Comparison of ENCODE assay signal across 22 cellular contexts in genomic region chr4:185196437-185196836, GRCh38.
"Had no signal": no experiment of that assay in that cellular context is flagged by ENCODE, and none has a peak within 500 bp of the region (broad histone marks: within the 10 kb centered on the region; RNA-seq: fewer than 3 reads in every experiment).

No MANE protein-coding gene starts in this region.

- ATAC-seq: foreskin keratinocyte; left cardiac atrium; lower lobe of right lung; natural killer cell treated with Interleukin-12 subunit alpha and Interleukin-12 subunit beta and Interleukin-15 and Interleukin-18, amount 100 ng/mL, for 72 hours; right cardiac atrium; upper lobe of right lung had no signal

- H3K9me3 ChIP-seq: left ventricle myocardium inferior, lower lobe of right lung, ovary, tibial artery, upper lobe of right lung had no signal

- H2AFZ ChIP-seq: neural progenitor cell had no signal

- H3K36me3 Mint-ChIP-seq: natural killer cell treated with Interleukin-12 subunit alpha and Interleukin-12 subunit beta and Interleukin-15 and Interleukin-18, amount 100 ng/mL, for 72 hours had no signal

- H3K27me3 Mint-ChIP-seq: memory B cell; natural killer cell treated with Interleukin-12 subunit alpha and Interleukin-12 subunit beta and Interleukin-15 and Interleukin-18, amount 100 ng/mL, for 72 hours; progenitor cell of endocrine pancreas had no signal

- H3K36me3 ChIP-seq: left ventricle myocardium inferior, lower lobe of right lung, neural progenitor cell, ovary, tibial artery, upper lobe of right lung had no signal

- H3K27me3 ChIP-seq: foreskin keratinocyte, neural progenitor cell, ovary, tibial artery, upper lobe of right lung had no signal

- H3K4me1 ChIP-seq: foreskin keratinocyte, lower lobe of right lung, neural progenitor cell, upper lobe of right lung had no signal

- H3K4me3 Mint-ChIP-seq: endodermal cell; immature natural killer cell; memory B cell; mesothelial cell of epicardium; natural killer cell treated with Interleukin-12 subunit alpha and Interleukin-12 subunit beta and Interleukin-15 and Interleukin-18, amount 100 ng/mL, for 72 hours; neural progenitor cell had no signal

- H3K9me3 Mint-ChIP-seq: endodermal cell; immature natural killer cell; memory B cell; mesothelial cell of epicardium; natural killer cell treated with Interleukin-12 subunit alpha and Interleukin-12 subunit beta and Interleukin-15 and Interleukin-18, amount 100 ng/mL, for 72 hours; neural progenitor cell had no signal

- H3K4me3 ChIP-seq: coronary artery, left ventricle myocardium inferior, lower lobe of right lung, neural progenitor cell, ovary, tibial artery, upper lobe of right lung had no signal

- DNase-seq: effector CD4-positive, alpha-beta T cell; endodermal cell; erythroblast; immature natural killer cell; left cardiac atrium; left ventricle myocardium inferior; lower lobe of right lung; nucleus accumbens; ovary; right cardiac atrium; small intestine; stimulated activated CD4-positive, alpha-beta T cell treated with anti-CD3 and anti-CD28 coated beads, Interleukin-12 subunit alpha, Interleukin-12 subunit beta, amount 100 ng/mL, for 4 hours; stimulated activated naive CD4-positive, alpha-beta T cell treated with Interleukin-2 at 50 U/mL for 16 hours; tibial artery; upper lobe of right lung had no signal

- H3K4me2 ChIP-seq: neural progenitor cell had no signal

- H3K4me1 Mint-ChIP-seq: neural progenitor cell had no signal

- H3K27ac Mint-ChIP-seq: endodermal cell, memory B cell, mesothelial cell of epicardium, neural progenitor cell, progenitor cell of endocrine pancreas had no signal

- H3K27ac ChIP-seq: coronary artery, foreskin keratinocyte, left ventricle myocardium inferior, lower lobe of right lung, neural progenitor cell, ovary, tibial artery, upper lobe of right lung had no signal
